ENCODE assay signal across 23 cellular contexts in genomic region chr16:56338566-56339318, GRCh38.
"Had no signal": no experiment of that assay in that cellular context is flagged by ENCODE, and none has a peak within 500 bp of the region (broad histone marks: within the 10 kb centered on the region; RNA-seq: fewer than 3 reads in every experiment).

No MANE protein-coding gene starts in this region.

- ATAC-seq: effector memory CD8-positive, alpha-beta T cell; heart right ventricle; left colon; lower lobe of right lung; natural killer cell; stimulated activated naive CD8-positive, alpha-beta T cell treated with anti-CD3 and anti-CD28 coated beads, Interleukin-15, amount 100 ng/mL, for 72 hours had no signal

- H3K27ac ChIP-seq: coronary artery, esophagus squamous epithelium, heart right ventricle, left ventricle myocardium inferior, lower lobe of right lung, parathyroid adenoma, sigmoid colon, thyroid gland, vagina had no signal

- H3K4me3 Mint-ChIP-seq: effector memory CD8-positive, alpha-beta T cell; natural killer cell; stimulated activated naive CD8-positive, alpha-beta T cell treated with anti-CD3 and anti-CD28 coated beads, Interleukin-15, amount 100 ng/mL, for 72 hours had no signal

- H3K27ac Mint-ChIP-seq: natural killer cell; progenitor cell of endocrine pancreas; stimulated activated naive CD8-positive, alpha-beta T cell treated with anti-CD3 and anti-CD28 coated beads, Interleukin-15, amount 100 ng/mL, for 72 hours had no signal

- H3K36me3 Mint-ChIP-seq: natural killer cell had no signal

- H3K9me3 Mint-ChIP-seq: effector memory CD8-positive, alpha-beta T cell; natural killer cell; stimulated activated naive CD8-positive, alpha-beta T cell treated with anti-CD3 and anti-CD28 coated beads, Interleukin-15, amount 100 ng/mL, for 72 hours had no signal

- H3K27me3 Mint-ChIP-seq: effector memory CD8-positive, alpha-beta T cell; progenitor cell of endocrine pancreas; stimulated activated naive CD8-positive, alpha-beta T cell treated with anti-CD3 and anti-CD28 coated beads, Interleukin-15, amount 100 ng/mL, for 72 hours had no signal

- H3K4me1 Mint-ChIP-seq: natural killer cell; stimulated activated naive CD8-positive, alpha-beta T cell treated with anti-CD3 and anti-CD28 coated beads, Interleukin-15, amount 100 ng/mL, for 72 hours had no signal

- DNase-seq: dermis blood vessel endothelial cell; effector memory CD8-positive, alpha-beta T cell; erythroblast; esophagus squamous epithelium; foreskin melanocyte; glutamatergic neuron; hippocampal formation; kidney glomerular epithelial cell; left colon; left ventricle myocardium inferior; lower lobe of right lung; natural killer cell; sigmoid colon; stimulated activated CD4-positive, alpha-beta T cell treated with anti-CD3 and anti-CD28 coated beads, Interleukin-4, amount 100 ng/mL, for 4 hours; stimulated activated naive CD4-positive, alpha-beta T cell; stimulated activated naive CD8-positive, alpha-beta T cell treated with anti-CD3 and anti-CD28 coated beads, Interleukin-15, amount 100 ng/mL, for 72 hours; thyroid gland; trophoblast cell had no signal
